22 cellular contexts compared by ENCODE assay signal in the genomic region with DNA sequence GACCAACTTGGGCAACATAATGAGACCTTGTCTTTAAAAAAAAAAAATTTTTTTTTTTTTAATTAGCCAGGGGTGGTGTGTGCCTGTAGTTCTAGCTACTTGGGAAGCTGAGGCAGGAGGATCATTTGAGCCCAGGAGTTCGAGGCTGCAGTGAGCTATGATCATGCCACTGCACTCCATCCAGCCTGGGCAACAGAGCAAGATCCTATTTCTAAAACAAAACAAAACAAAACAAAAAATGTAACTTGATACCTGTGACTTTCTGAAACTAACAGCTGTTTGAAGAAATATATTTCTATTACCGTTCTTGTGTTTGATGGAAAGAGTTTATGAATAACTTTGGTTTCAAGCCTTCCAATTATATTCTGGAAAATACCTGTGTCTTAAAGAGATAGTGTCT. TPM values are rescaled to one million over a fixed set of nuclear protein-coding genes. Genes with fewer than 3 reads are reported as not detected.
DNase-seq lines count a peak whose midpoint lies in the region; ATAC-seq and TF ChIP-seq lines count a peak whose summit lies in the region.
"Had no signal": no experiment of that assay in that cellular context is flagged by ENCODE, and none has a peak within 500 bp of the region (broad histone marks: within the 10 kb centered on the region; RNA-seq: fewer than 3 reads in every experiment).

No MANE protein-coding gene starts in this region.

- TF ChIP-seq POLR2A in sigmoid colon (IDR thresholded peaks at IDR 0.05) (no peak), vagina (IDR thresholded peaks at IDR 0.05) (no peak)

- ATAC-seq in Right ventricle myocardium inferior (no peak), GM18498 (IDR thresholded peaks at IDR 0.05; ENCODE audit: unreplicated experiment) (no peak)
- no peak for ATAC-seq in activated T-cell treated with anti-CD3 and anti-CD28 coated beads, Interleukin-2, amount 50 U/mL, for 4 hours
- ATAC-seq: left colon had no signal

- no peaks in the 10 kb centered on the region for H3K36me3 ChIP-seq in left ventricle myocardium inferior
- peaks cover 0 to 5% (median 0%) of the 10 kb centered on the region in 4 donors for H3K36me3 ChIP-seq in sigmoid colon
- no peaks in the 10 kb centered on the region for H3K36me3 ChIP-seq in vagina
- H3K36me3 ChIP-seq: ascending aorta had no signal

- peak overlapping the region; percentile 97 for H3K27ac ChIP-seq in left ventricle myocardium inferior (replicated peaks)
- H3K27ac ChIP-seq in layer of hippocampus (ENCODE audit: low read depth, low read length), result peak overlapping the region; percentile 81
- peak overlapping the region; percentile 91 to 94 (median 92) for H3K27ac ChIP-seq in sigmoid colon
- H3K27ac ChIP-seq in vagina, result peak overlapping the region; percentile 65

- H3K4me3 ChIP-seq in left ventricle myocardium inferior (peak overlapping the region; percentile 65), sigmoid colon (no peak overlapping the region), vagina (no peak overlapping the region)
- H3K4me3 ChIP-seq: ascending aorta; BLaER1 treated with 17β-estradiol and CSF1 and Interleukin-3, amounts not matched to agents 10 nM and 100 nM had no signal

- TF ChIP-seq EP300 in sigmoid colon (IDR thresholded peaks at IDR 0.05), result no peak

- H3K4me3 Mint-ChIP-seq in activated T-cell treated with anti-CD3 and anti-CD28 coated beads, Interleukin-2, amount 50 U/mL, for 4 hours, result no peak overlapping the region
- H3K4me3 Mint-ChIP-seq: activated CD4-positive, alpha-beta T cell treated with anti-CD3 and anti-CD28 coated beads, Interleukin-2, amount 10 ng/mL, durations not matched to agents 7 days and 5 days; stimulated activated naive CD8-positive, alpha-beta T cell treated with anti-CD3 and anti-CD28 coated beads, Interleukin-15, Interleukin-2, amounts not matched to agents 100 ng/mL and 50 ng/mL, for 24 hours had no signal

- TF ChIP-seq CTCF in left ventricle myocardium inferior (IDR thresholded peaks at IDR 0.05; ENCODE audit: borderline replicate concordance) (no peak), sigmoid colon (IDR thresholded peaks at IDR 0.05) (no peak), vagina (IDR thresholded peaks at IDR 0.05) (no peak)

- intact Hi-C loops in left ventricle myocardium inferior (cut with micrococcal nuclease) (no loop called here), Right ventricle myocardium inferior (cut with DNase I) (loop anchor here (2.0 kb wide), 1 partner anchor 46 kb away; no protein-coding TSS in a partner anchor), sigmoid colon (cut with DNase I) (loop anchor here (5.0 kb wide), 1 partner anchor 348 kb away; no protein-coding TSS in a partner anchor), vagina (cut with DNase I) (loop anchor here (5.0 kb wide), 1 partner anchor 38 kb away; no protein-coding TSS in a partner anchor)

- H3K36me3 Mint-ChIP-seq in activated T-cell treated with anti-CD3 and anti-CD28 coated beads, Interleukin-2, amount 50 U/mL, for 4 hours (ENCODE audit: insufficient read depth), result no peaks in the 10 kb centered on the region

- DNase-seq in left ventricle myocardium inferior (no peak), Right ventricle myocardium inferior (ENCODE audit: missing footprints) (no peak), sigmoid colon (no peak), vagina (ENCODE audit: extremely low spot score in 2 of 2) (no peak), NCI-H2196 (lab: John Stamatoyannopoulos, UW; ENCODE audit: unreplicated experiment) (no peak)
- no peak for DNase-seq in activated T-cell treated with anti-CD3 and anti-CD28 coated beads, Interleukin-2, amount 50 U/mL, for 4 hours
- DNase-seq: activated CD4-positive, alpha-beta T cell treated with anti-CD3 and anti-CD28 coated beads, Interleukin-2, amount 10 ng/mL, durations not matched to agents 7 days and 5 days; activated naive CD4-positive, alpha-beta T cell treated with Interleukin-2 at 50 U/mL for 16 hours; EL; left colon; NCI-H1105 treated with DMSO at 0.1 percent for 48 hours; NCI-H2107; NCI-H524 treated with DMSO at 0.1 percent for 48 hours; occipital lobe; SIG-M5; stimulated activated CD4-positive, alpha-beta T cell treated with anti-CD3 and anti-CD28 coated beads, Interleukin-2, amount 100 ng/mL, for 48 hours; T-helper 1 cell had no signal

- H3K4me1 Mint-ChIP-seq in activated T-cell treated with anti-CD3 and anti-CD28 coated beads, Interleukin-2, amount 50 U/mL, for 4 hours (ENCODE audit: low read depth), result peaks cover 26% of the 10 kb centered on the region

- H3K9me3 ChIP-seq in left ventricle myocardium inferior (replicated peaks) (no peaks in the 10 kb centered on the region), sigmoid colon (no peaks in the 10 kb centered on the region), vagina (no peaks in the 10 kb centered on the region)
- H3K9me3 ChIP-seq: ascending aorta; BLaER1 treated with 17β-estradiol and CSF1 and Interleukin-3, amounts not matched to agents 10 nM and 100 nM had no signal

- peaks cover 91% of the 10 kb centered on the region for H3K4me1 ChIP-seq in left ventricle myocardium inferior
- H3K4me1 ChIP-seq in sigmoid colon, result peaks cover 0 to 79% (median 72%) of the 10 kb centered on the region in 4 donors
- peaks cover 64% of the 10 kb centered on the region for H3K4me1 ChIP-seq in vagina

- no peaks in the 10 kb centered on the region for H3K9me3 Mint-ChIP-seq in activated T-cell treated with anti-CD3 and anti-CD28 coated beads, Interleukin-2, amount 50 U/mL, for 4 hours
- H3K9me3 Mint-ChIP-seq: activated CD4-positive, alpha-beta T cell treated with anti-CD3 and anti-CD28 coated beads, Interleukin-2, amount 10 ng/mL, durations not matched to agents 7 days and 5 days; stimulated activated naive CD8-positive, alpha-beta T cell treated with anti-CD3 and anti-CD28 coated beads, Interleukin-15, Interleukin-2, amounts not matched to agents 100 ng/mL and 50 ng/mL, for 24 hours had no signal

- no peaks in the 10 kb centered on the region for H3K27me3 Mint-ChIP-seq in activated T-cell treated with anti-CD3 and anti-CD28 coated beads, Interleukin-2, amount 50 U/mL, for 4 hours (ENCODE audit: low read depth)
- H3K27me3 Mint-ChIP-seq: activated CD4-positive, alpha-beta T cell treated with anti-CD3 and anti-CD28 coated beads, Interleukin-2, amount 10 ng/mL, durations not matched to agents 7 days and 5 days; stimulated activated naive CD8-positive, alpha-beta T cell treated with anti-CD3 and anti-CD28 coated beads, Interleukin-15, Interleukin-2, amounts not matched to agents 100 ng/mL and 50 ng/mL, for 24 hours had no signal

- H3K27me3 ChIP-seq in left ventricle myocardium inferior (ENCODE audit: low read depth) (no peaks in the 10 kb centered on the region), layer of hippocampus (ENCODE audit: control insufficient read depth, insufficient read depth, low read length) (no peaks in the 10 kb centered on the region), sigmoid colon (no peaks in the 10 kb centered on the region), vagina (no peaks in the 10 kb centered on the region)
- H3K27me3 ChIP-seq: ascending aorta; BLaER1 treated with 17β-estradiol and CSF1 and Interleukin-3, amounts not matched to agents 10 nM and 100 nM had no signal

- 50 to 73% methylated on average over 2 of the region's 2 CpGs for WGBS in sigmoid colon, 2 donors

RNA-seq across cellular contexts. Expression of a gene that starts 1.7 kb away (rescaled TPM):
- total RNA-seq in left ventricle myocardium inferior (123 TPM), Right ventricle myocardium inferior (150 TPM), sigmoid colon (100 to 1,000 TPM; 116 to 295 (median 161) TPM), vagina (130 TPM)
- 10 to 100 TPM in 1 of 3 donors, 1 to 10 TPM in 2; 5.3 to 36.0 (median 5.4) TPM for polyA plus RNA-seq in sigmoid colon
- 1 to 10 TPM; 1.6 to 4.5 (median 3.8) TPM for total RNA-seq in activated T-cell treated with anti-CD3 and anti-CD28 coated beads, Interleukin-2, amount 50 U/mL, for 4 hours

RNA-seq across cellular contexts. Expression of a gene that starts 17.2 kb away (rescaled TPM):
- total RNA-seq in left ventricle myocardium inferior, result 24.6 TPM
- total RNA-seq in Right ventricle myocardium inferior, result 26.9 TPM
- 10 to 100 TPM; 11.9 to 17.1 (median 12.1) TPM for total RNA-seq in sigmoid colon
- polyA plus RNA-seq in sigmoid colon, result 10 to 100 TPM; 27.0 to 34.8 (median 28.9) TPM
- 29.2 TPM for total RNA-seq in vagina
- total RNA-seq in activated T-cell treated with anti-CD3 and anti-CD28 coated beads, Interleukin-2, amount 50 U/mL, for 4 hours, result 100 to 1,000 TPM in 2 of 3 donors, 10 to 100 TPM in 1; 91.9 to 134 (median 117) TPM

RNA-seq across cellular contexts. Expression of a gene that starts 21.4 kb away (rescaled TPM):
- total RNA-seq in left ventricle myocardium inferior (6.5 TPM), Right ventricle myocardium inferior (7.7 TPM), sigmoid colon (10 to 100 TPM; 11.6 to 29.3 (median 16.5) TPM), vagina (14.5 TPM)
- polyA plus RNA-seq in sigmoid colon, result 10 to 100 TPM in 2 of 3 donors, 1 to 10 TPM in 1; 5.3 to 17.9 (median 14.4) TPM
- 10 to 100 TPM; 59.8 to 73.2 (median 71.4) TPM for total RNA-seq in activated T-cell treated with anti-CD3 and anti-CD28 coated beads, Interleukin-2, amount 50 U/mL, for 4 hours

Comparison
In these comparisons a context has a peak if more than half of its experiments do, and no peak if none do; other contexts are left out.
1. RNA of a gene that starts 1.7 kb away (total RNA-seq): 116 to 295 TPM in sigmoid colon, 150 TPM in Right ventricle myocardium inferior (single experiment), 130 TPM in vagina (single experiment) and 123 TPM in left ventricle myocardium inferior (single experiment); 1.6 to 4.5 TPM in activated T-cell treated with anti-CD3 and anti-CD28 coated beads, Interleukin-2, amount 50 U/mL, for 4 hours; every median in the first group is over 10 times any median in the second.
2. Peak in every context shown above with its lines, with median percentiles within 50 percentile points of each other: H3K27ac ChIP-seq.